8 cellular contexts compared by ENCODE assay signal in the genomic region with DNA sequence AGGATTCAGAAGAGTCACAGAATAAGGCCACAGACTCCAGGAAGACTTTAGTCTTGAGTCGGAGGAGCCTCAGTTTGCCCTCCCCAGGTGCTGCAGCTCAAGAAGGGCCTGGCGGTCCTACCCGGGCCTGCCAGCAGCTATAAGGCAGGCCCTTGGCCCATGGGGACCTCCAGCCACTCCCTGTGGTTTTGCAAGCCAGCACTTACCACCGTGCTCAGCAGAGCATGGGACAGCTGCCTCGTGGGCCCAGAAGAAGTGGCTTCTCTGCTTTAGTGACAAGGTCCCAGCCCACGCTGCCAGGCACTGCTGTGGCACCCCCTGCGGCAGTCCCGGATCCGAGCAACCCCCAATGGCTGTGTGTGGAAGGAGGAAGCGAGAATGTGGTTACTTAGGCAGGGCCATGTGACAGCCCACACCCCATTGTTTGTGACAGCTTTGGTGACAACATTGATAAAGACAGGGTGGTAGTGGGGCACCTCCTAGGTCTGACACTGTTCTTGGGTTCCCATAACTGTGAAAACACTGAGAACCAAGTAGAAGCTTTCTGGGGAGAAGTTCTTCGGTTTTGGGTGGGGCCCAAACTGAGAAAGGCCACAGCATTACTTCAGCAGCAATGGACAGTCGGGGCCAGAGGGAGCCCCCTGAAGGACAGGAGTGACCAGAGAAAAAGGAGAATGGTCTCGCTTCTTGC. TPM values are rescaled to one million over a fixed set of nuclear protein-coding genes. Genes with fewer than 3 reads are reported as not detected.
A peak's percentile ranks its signal among the peaks of the same experiment; 100 is the strongest.
DNase-seq lines count a peak whose midpoint lies in the region; ATAC-seq lines count a peak whose summit lies in the region.

Gene SELPLG (minus strand): TSS at position 361 of the 691 bp plus-strand sequence. CDS start 9,587 bp downstream, outside the sequence.

- in situ Hi-C loops in GM23248 (cut with MboI), result no loop called here

- peaks cover 49% of the 10 kb centered on the region for H3K4me1 Mint-ChIP-seq in memory B cell

- H2AFZ ChIP-seq in GM23248, result no peak within 1 kb of the TSS

- H3F3A ChIP-seq in GM23248 (ENCODE audit: insufficient read depth), result peaks cover 72% of the 10 kb centered on the region

- H3K4me2 ChIP-seq in GM23248 (ENCODE audit: unreplicated experiment), result no peak within 1 kb of the TSS

- no peak within 1 kb of the TSS for H3K4me3 ChIP-seq in GM23248

- peak within 1 kb of the TSS; percentile 99 for H3K27ac Mint-ChIP-seq in memory B cell

- H3K9ac ChIP-seq in GM23248, result no peak within 1 kb of the TSS

- ATAC-seq in GM18508 (IDR thresholded peaks at IDR 0.05; ENCODE audit: insufficient read depth, unreplicated experiment) (peak; percentile 32), HG02938 (IDR thresholded peaks at IDR 0.05; ENCODE audit: unreplicated experiment) (peak; percentile 48), memory B cell (ENCODE audit: low read depth) (peak; percentile 75)

- no peaks in the 10 kb centered on the region for H3K27me3 Mint-ChIP-seq in memory B cell

- no peaks in the 10 kb centered on the region for H3K9me3 Mint-ChIP-seq in memory B cell

- no peaks in the 10 kb centered on the region for H3K9me2 ChIP-seq in GM23248 (ENCODE audit: insufficient read depth)

- no peaks in the 10 kb centered on the region for H4K20me1 ChIP-seq in GM23248 (ENCODE audit: insufficient read depth)

- H3K36me3 Mint-ChIP-seq in memory B cell, result peaks cover 4% of the 10 kb centered on the region

- 83 to 89% methylated on average over 13 of the region's 13 CpGs for WGBS in GM23248 (ENCODE audit: low coverage in 1 of 2, low lambda C conversion rate in 2 of 2, missing lambda C conversion rate in 2 of 2), 2 experiments

- no peak within 1 kb of the TSS for H3K27ac ChIP-seq in GM23248

- DNase-seq in RPMI8226, result peak; percentile 94
- DNase-seq in activated effector memory CD4-positive, alpha-beta T cell treated with anti-CD3 and anti-CD28 coated beads, Interleukin-2, amount 50 U/mL, for 16 hours, result peak; percentile 92
- DNase-seq in memory B cell (ENCODE audit: low spot score in 2 of 2), result peak; percentile 78 to 93
- DNase-seq in stimulated activated CD8-positive, alpha-beta memory T cell treated with anti-CD3 and anti-CD28 coated beads, Interleukin-7, amount 100 ng/mL, for 4 hours (ENCODE audit: low read depth in 2 of 2), result peak; percentile 82 to 84
- no peak for DNase-seq in cerebellar nuclear complex (lab: John Stamatoyannopoulos, UW)
- DNase-seq in GM23248, result no peak

- H3K27me3 ChIP-seq in GM23248 (replicated peaks; ENCODE audit: insufficient read depth), result no peaks in the 10 kb centered on the region

- peak within 1 kb of the TSS; percentile 90 for H3K4me3 Mint-ChIP-seq in memory B cell

- no peaks in the 10 kb centered on the region for H3K9me3 ChIP-seq in GM23248 (ENCODE audit: low read depth)

- H3K79me2 ChIP-seq in GM23248 (ENCODE audit: insufficient read depth), result no peaks in the 10 kb centered on the region

- no peaks in the 10 kb centered on the region for H3K36me3 ChIP-seq in GM23248 (ENCODE audit: low read depth)

- H3K4me1 ChIP-seq in GM23248 (ENCODE audit: insufficient read depth), result peaks cover 28% of the 10 kb centered on the region

RNA-seq across cellular contexts. Expression of gene SELPLG, which starts in this region (rescaled TPM):
- total RNA-seq in GM23248 (2014; rRNA removed; shearing (Covaris generic)), result 4.4 and 6.1 TPM in 2 replicates
- polyA plus RNA-seq in GM23248 (2016; fragmentation: Nextera tagmentation; extraction: Ambion mirVana), result 6.2 and 6.7 TPM in 2 replicates

Comparison
In these comparisons a context has a peak if more than half of its experiments do, and no peak if none do; other contexts are left out.
1. DNase-seq: peak in RPMI8226 (single experiment), activated effector memory CD4-positive, alpha-beta T cell treated with anti-CD3 and anti-CD28 coated beads, Interleukin-2, amount 50 U/mL, for 16 hours (single experiment), memory B cell (2 of 2) and stimulated activated CD8-positive, alpha-beta memory T cell treated with anti-CD3 and anti-CD28 coated beads, Interleukin-7, amount 100 ng/mL, for 4 hours (2 of 2); none in cerebellar nuclear complex (0 of 2) and GM23248 (single experiment).
2. Peak in every context shown above with its lines, with median percentiles within 50 percentile points of each other: ATAC-seq.